Comparison of ENCODE assay signal across 8 cellular contexts in the genomic region with DNA sequence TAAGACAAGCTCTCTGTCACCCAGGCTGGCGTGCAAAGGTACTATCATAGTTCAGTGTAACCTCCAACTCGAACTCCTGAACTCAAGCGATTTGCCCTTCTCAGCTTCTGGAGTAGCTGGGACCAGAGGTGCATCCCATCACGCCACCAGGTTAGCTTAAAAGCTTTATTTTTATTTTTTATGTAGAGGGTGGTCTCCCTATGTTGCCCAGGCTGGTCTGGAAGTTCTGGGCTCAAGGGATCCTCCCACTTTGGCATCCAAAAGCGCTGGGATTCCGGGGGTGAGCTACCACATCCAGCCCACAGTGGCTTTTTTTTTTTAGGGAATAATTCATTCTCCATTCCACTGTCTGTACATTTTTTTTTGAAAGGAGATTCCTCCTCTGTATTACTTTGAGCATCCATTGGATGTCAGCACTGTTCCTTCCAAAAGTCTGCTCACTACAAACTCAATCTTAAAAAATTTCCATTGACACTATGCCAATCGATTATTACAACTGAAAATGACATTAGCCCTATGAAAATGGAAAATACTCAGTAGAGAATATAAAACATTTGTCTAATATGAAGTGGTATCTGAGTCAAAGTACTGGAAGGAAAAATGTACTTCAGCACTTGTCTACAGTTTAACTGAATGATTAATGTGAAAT. TPM values are rescaled to one million over a fixed set of nuclear protein-coding genes. Genes with fewer than 3 reads are reported as not detected.
DNase-seq lines count a peak whose midpoint lies in the region; ATAC-seq, FAIRE-seq and TF ChIP-seq lines count a peak whose summit lies in the region.

No MANE protein-coding gene starts in this region.

- CTCF ChIA-PET in AG04450 (lab: Charles Lee), result interaction anchor here (0.6 to 5.5 kb wide), 28 partner anchors 9 to 862 kb away, joined by 3 to 60 read pairs (median 3); a partner anchor contains a TSS
- CTCF ChIA-PET in naive thymus-derived CD4-positive, alpha-beta T cell (lab: Charles Lee), result interaction anchor here (0.6 to 3.3 kb wide), 6 partner anchors 9 to 215 kb away, joined by 3 to 26 read pairs (median 6); no protein-coding TSS in a partner anchor

- H3K27ac Mint-ChIP-seq in effector memory CD8-positive, alpha-beta T cell, result peak overlapping the region; percentile 100
- peak overlapping the region; percentile 98 to 100 (median 99) for H3K27ac Mint-ChIP-seq in naive thymus-derived CD4-positive, alpha-beta T cell

- no peaks in the 10 kb centered on the region for H3K27me3 ChIP-seq in AG04450 (ENCODE audit: control insufficient read depth, insufficient read depth, low read length)
- no peaks in the 10 kb centered on the region for H3K27me3 ChIP-seq in naive thymus-derived CD4-positive, alpha-beta T cell (ENCODE audit: control insufficient read depth in 2 of 2, insufficient read depth in 2 of 2, low read length in 2 of 2)

- intact Hi-C loops in naive thymus-derived CD4-positive, alpha-beta T cell (cut with micrococcal nuclease), result loop anchor here (1.0 to 10.0 kb wide), 6 partner anchors 98 to 1240 kb away; a partner anchor contains a TSS

- H3K9me3 ChIP-seq in AG04450 (ENCODE audit: control insufficient read depth, insufficient read depth, low read length), result no peaks in the 10 kb centered on the region
- no peaks in the 10 kb centered on the region for H3K9me3 ChIP-seq in naive thymus-derived CD4-positive, alpha-beta T cell (ENCODE audit: control insufficient read depth in 2 of 3, low read length in 3 of 3)

- H3K27ac ChIP-seq in AG04450 (ENCODE audit: low read depth, low read length), result peak overlapping the region; percentile 100
- H3K27ac ChIP-seq in naive thymus-derived CD4-positive, alpha-beta T cell (ENCODE audit: low read depth, low read length), result peak overlapping the region; percentile 98

- ATAC-seq in effector memory CD8-positive, alpha-beta T cell (replicated peaks), result no peak
- ATAC-seq in naive thymus-derived CD4-positive, alpha-beta T cell, result no peak
- no peak for ATAC-seq in HG03442 (IDR thresholded peaks at IDR 0.05; ENCODE audit: unreplicated experiment)

- peak overlapping the region; percentile 90 to 92 for H3K4me3 Mint-ChIP-seq in effector memory CD8-positive, alpha-beta T cell
- peak overlapping the region; percentile 95 to 100 (median 98) for H3K4me3 Mint-ChIP-seq in naive thymus-derived CD4-positive, alpha-beta T cell

- H3K4me1 ChIP-seq in naive thymus-derived CD4-positive, alpha-beta T cell (ENCODE audit: control insufficient read depth in 2 of 2, insufficient read depth in 2 of 2, low read length in 2 of 2), result peaks cover 38 to 48% of the 10 kb centered on the region in 2 donors

- peak overlapping the region; percentile 94 for H3K4me3 ChIP-seq in AG04450 (ENCODE audit: low read depth, low read length)
- H3K4me3 ChIP-seq in naive thymus-derived CD4-positive, alpha-beta T cell (ENCODE audit: low read length), result peak overlapping the region; percentile 99

- peak; percentile 45 for FAIRE-seq in RCC 7860 (lab: Jason Lieb, UNC)

- no peaks in the 10 kb centered on the region for H3K27me3 Mint-ChIP-seq in effector memory CD8-positive, alpha-beta T cell
- H3K27me3 Mint-ChIP-seq in naive thymus-derived CD4-positive, alpha-beta T cell, result peaks cover 0 to 5% (median 0%) of the 10 kb centered on the region in 5 donors

- H3K4me1 Mint-ChIP-seq in effector memory CD8-positive, alpha-beta T cell (ENCODE audit: low read depth in 2 of 2), result peaks cover 51 to 58% of the 10 kb centered on the region in 2 donors
- H3K4me1 Mint-ChIP-seq in naive thymus-derived CD4-positive, alpha-beta T cell, result peaks cover 27 to 76% (median 68%) of the 10 kb centered on the region in 7 donors

- peaks cover 0 to 4% (median 0%) of the 10 kb centered on the region in 3 experiments for H3K36me3 ChIP-seq in naive thymus-derived CD4-positive, alpha-beta T cell (ENCODE audit: control insufficient read depth in 2 of 3, insufficient read depth in 3 of 3, low read length in 3 of 3)

- DNase-seq in AG04450 (ENCODE audit: low read depth, low spot score), result no peak
- peak; percentile 22 for DNase-seq in RCC 7860 (ENCODE audit: low spot score)
- DNase-seq in effector memory CD8-positive, alpha-beta T cell, result no peak
- no peak for DNase-seq in naive thymus-derived CD4-positive, alpha-beta T cell
- no peak for DNase-seq in ureter (ENCODE audit: low spot score)
- DNase-seq in GM19240 (ENCODE audit: insufficient read length, low spot score), result no peak

- POLR2A ChIA-PET in AG04450 (lab: Yijun Ruan, JAX), result interaction anchor here (0.7 to 2.5 kb wide), 2 partner anchors 13 to 51 kb away, joined by 3 to 10 read pairs; no protein-coding TSS in a partner anchor
- POLR2A ChIA-PET in naive thymus-derived CD4-positive, alpha-beta T cell (lab: Charles Lee), result interaction anchor here (0.6 to 8.6 kb wide), 15 partner anchors 9 to 1041 kb away, joined by 3 to 140 read pairs (median 5); a partner anchor contains a TSS

- H3K9me3 Mint-ChIP-seq in effector memory CD8-positive, alpha-beta T cell, result no peaks in the 10 kb centered on the region
- peaks cover 0 to 10% (median 0%) of the 10 kb centered on the region in 11 donors for H3K9me3 Mint-ChIP-seq in naive thymus-derived CD4-positive, alpha-beta T cell

- H3K36me3 Mint-ChIP-seq in effector memory CD8-positive, alpha-beta T cell (ENCODE audit: insufficient read depth), result peaks cover 69% of the 10 kb centered on the region
- H3K36me3 Mint-ChIP-seq in naive thymus-derived CD4-positive, alpha-beta T cell, result peaks cover 0 to 29% (median 0%) of the 10 kb centered on the region in 5 donors

- peak; percentile 53 for TF ChIP-seq CTCF in AG04450 (IDR thresholded peaks at IDR 0.05; ENCODE audit: low read depth, low read length)
- peak; percentile 46 for TF ChIP-seq CTCF in GM12873 (IDR thresholded peaks at IDR 0.05; ENCODE audit: insufficient read depth, low read depth, low read length, missing control alignments)

RNA-seq across cellular contexts. Expression of a gene that starts 1.3 kb away (rescaled TPM):
- polyA plus RNA-seq in AG04450 (2011; rRNA removed), result 11.5 and 12.3 TPM in 2 replicates
- polyA minus RNA-seq in AG04450 (2011; rRNA and poly(A)+ RNA removed), result 9.5 and 12.3 TPM in 2 replicates
- total RNA-seq in naive thymus-derived CD4-positive, alpha-beta T cell, result 100 to 1,000 TPM in 3 of 5 experiments, 10 to 100 TPM in 2; 58.2 to 147 (median 142) TPM
- 100 to 1,000 TPM; 169 to 215 TPM for polyA plus RNA-seq in naive thymus-derived CD4-positive, alpha-beta T cell
- total RNA-seq in ureter, result 14.7 TPM

RNA-seq across cellular contexts. Expression of a gene that starts 1.9 kb away (rescaled TPM):
- 38.8 and 47.9 TPM in 2 replicates for polyA plus RNA-seq in AG04450 (2011; rRNA removed)
- 29.7 and 40.1 TPM in 2 replicates for polyA minus RNA-seq in AG04450 (2011; rRNA and poly(A)+ RNA removed)
- total RNA-seq in naive thymus-derived CD4-positive, alpha-beta T cell, result 10 to 100 TPM; 36.9 to 53.8 (median 40.9) TPM
- polyA plus RNA-seq in naive thymus-derived CD4-positive, alpha-beta T cell, result 1 to 10 TPM; 6.5 to 7.2 TPM
- total RNA-seq in ureter, result 48.6 TPM

RNA-seq across cellular contexts. Expression of a gene that starts 45.5 kb away (rescaled TPM):
- polyA plus RNA-seq in AG04450 (2011; rRNA removed), result 0.55 and 1.1 TPM in 2 replicates
- 2.6 and 5.2 TPM in 2 replicates for polyA minus RNA-seq in AG04450 (2011; rRNA and poly(A)+ RNA removed)
- 1 to 10 TPM; 2.9 to 4.9 (median 4.0) TPM for total RNA-seq in naive thymus-derived CD4-positive, alpha-beta T cell
- under 1 TPM in 1 of 2 donors, not detected in 1; 0.10 TPM for polyA plus RNA-seq in naive thymus-derived CD4-positive, alpha-beta T cell
- 1.8 TPM for total RNA-seq in ureter
